Comparison of ENCODE assay signal across 25 cellular contexts in the genomic region with DNA sequence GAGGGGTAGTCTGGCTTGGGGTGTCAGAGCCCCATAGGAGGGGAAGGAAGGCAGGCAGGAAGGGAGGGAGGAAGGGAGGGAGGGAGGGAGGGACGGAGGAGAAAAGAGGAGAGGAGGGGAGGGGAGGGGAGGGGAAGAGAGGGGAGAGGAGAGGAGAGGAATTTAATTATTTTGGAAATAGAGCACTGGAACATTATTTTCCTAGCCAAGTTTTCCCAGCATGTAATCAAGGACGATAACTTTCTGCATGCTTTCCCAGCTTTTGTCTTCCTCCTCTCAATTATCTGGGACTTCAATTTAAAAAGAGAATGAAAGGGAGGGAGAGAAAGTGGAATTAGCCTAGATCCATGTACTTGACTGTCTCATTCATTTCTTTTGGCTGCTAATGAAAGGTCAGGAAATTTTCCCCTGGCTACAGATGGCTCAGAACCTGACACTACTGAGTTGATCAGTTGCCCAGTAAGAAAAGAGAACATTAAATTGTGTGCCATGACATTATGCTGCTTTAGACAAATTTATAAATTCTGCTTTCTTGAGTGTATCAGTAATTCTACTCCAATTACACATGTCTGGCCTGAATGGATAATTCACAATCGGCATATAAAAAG.
DNase-seq lines count a peak whose midpoint lies in the region.
"Had no signal": no experiment of that assay in that cellular context is flagged by ENCODE, and none has a peak within 500 bp of the region (broad histone marks: within the 10 kb centered on the region; RNA-seq: fewer than 3 reads in every experiment).

No MANE protein-coding gene starts in this region.

- in situ Hi-C loops in G401 (cut with HindIII; ENCODE audit: low sequenced_read_pairs): no loop called here

- DNase-seq in G401 (ENCODE audit: low spot score) (peak; percentile 94), NCI-H446 treated with DMSO at 0.1 percent for 48 hours (lab: John Stamatoyannopoulos, UW) (peak; percentile 31), caudate nucleus (lab: John Stamatoyannopoulos, UW) (peak in 1 of 61 donors; percentile 74), pons (ENCODE audit: low spot score) (peak; percentile 34), dermis blood vessel endothelial cell (no peak), mucosa of gallbladder (ENCODE audit: low spot score) (no peak)
- no peak for DNase-seq in stimulated activated CD4-positive, alpha-beta T cell treated with anti-CD3 and anti-CD28 coated beads, Interleukin-4, amount 100 ng/mL, for 24 hours
- DNase-seq: CD4-positive, alpha-beta memory T cell; COR-L47; DMS79; EL; GF-D8; H9; HFFc6; Karpas-422; NCI-H1092 treated with DMSO at 0.1 percent for 48 hours; NCI-H1436 treated with DMSO at 0.1 percent for 48 hours; NCI-H187 treated with DMSO at 0.1 percent for 48 hours; NCI-H2107; NCI-H526; NCI-H82; NK-92 treated with Interleukin-12 subunit alpha and Interleukin-12 subunit beta, amount 100 ng/mL, for 24 hours; PC-9; Right ventricle myocardium superior had no signal

- H3K27ac ChIP-seq in caudate nucleus (ENCODE audit: low read depth, low read length): peak overlapping the region; percentile 20
- H3K27ac ChIP-seq: PC-9, SJSA1 had no signal

Comparison
In these comparisons a context has a peak if more than half of its experiments do, and no peak if none do; other contexts are left out.
1. DNase-seq: peak in G401 (single experiment), NCI-H446 treated with DMSO at 0.1 percent for 48 hours (single experiment) and pons (single experiment); none in dermis blood vessel endothelial cell (single experiment), stimulated activated CD4-positive, alpha-beta T cell treated with anti-CD3 and anti-CD28 coated beads, Interleukin-4, amount 100 ng/mL, for 24 hours (single experiment) and mucosa of gallbladder (single experiment).